Comparison of ENCODE assay signal across 21 cellular contexts in the genomic region with DNA sequence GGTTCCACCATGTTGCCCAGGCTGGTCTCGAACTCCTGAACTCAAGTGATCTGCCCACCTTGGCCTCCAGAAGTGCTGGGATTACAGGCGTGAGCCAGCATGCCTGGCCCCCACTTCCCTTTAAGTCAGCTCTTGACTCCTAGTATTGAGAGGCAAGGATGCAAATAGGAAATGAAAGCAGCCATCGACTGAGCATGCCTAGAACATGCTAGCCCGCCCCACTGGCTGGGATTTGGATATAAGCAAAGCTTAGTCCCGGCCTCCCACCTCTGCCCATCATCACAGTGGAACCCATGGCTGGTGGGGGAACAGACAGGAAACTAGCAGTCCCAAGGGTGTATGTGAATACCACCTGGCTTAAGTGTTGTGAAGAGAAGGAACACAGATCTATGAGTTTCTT. TPM values are rescaled to one million over a fixed set of nuclear protein-coding genes. Genes with fewer than 3 reads are reported as not detected.
DNase-seq lines count a peak whose midpoint lies in the region; ATAC-seq, FAIRE-seq and TF ChIP-seq lines count a peak whose summit lies in the region.
"Had no signal": no experiment of that assay in that cellular context is flagged by ENCODE, and none has a peak within 500 bp of the region (broad histone marks: within the 10 kb centered on the region; RNA-seq: fewer than 3 reads in every experiment).

No MANE protein-coding gene starts in this region.

- H3K9me3 ChIP-seq in DOHH2 (ENCODE audit: control insufficient read depth, insufficient read depth, low read length) (no peaks in the 10 kb centered on the region), K562 (replicated peaks; ENCODE audit: control insufficient read depth, insufficient read depth, low read depth, low read length) (no peaks in the 10 kb centered on the region)
- H3K9me3 ChIP-seq: SJSA1 had no signal

- no peak overlapping the region for H3K27ac ChIP-seq in DOHH2 (ENCODE audit: low read depth, low read length)
- H3K27ac ChIP-seq in K562 (ENCODE audit: extremely low read depth, low read depth, low read length) = no peak overlapping the region
- H3K27ac ChIP-seq: SJSA1 had no signal

- no peak for TF ChIP-seq POLR2A in K562 (conservative IDR thresholded peaks at IDR 0.05)

- no peaks in the 10 kb centered on the region for H3K9me2 ChIP-seq in DOHH2 (replicated peaks; ENCODE audit: control insufficient read depth, low read length)

- 51% methylated on average over 5 of the region's 5 CpGs for WGBS in K562 (ENCODE audit: insufficient coverage, low coverage, missing lambda C conversion rate)

- peaks cover 12% of the 10 kb centered on the region for H3K4me1 ChIP-seq in DOHH2 (ENCODE audit: control insufficient read depth, low read length)
- H3K4me1 ChIP-seq in K562 (replicated peaks in 1 of 2; ENCODE audit: control insufficient read depth in 2 of 2, insufficient read depth in 2 of 2, low read length in 2 of 2) = peaks cover 5 to 24% of the 10 kb centered on the region in 2 experiments; a peak in 4 of 5 replicates
- H3K4me1 ChIP-seq: SJSA1 had no signal

- peak overlapping the region; percentile 32 for H3K4me2 ChIP-seq in DOHH2 (ENCODE audit: low read length)
- no peak overlapping the region for H3K4me2 ChIP-seq in K562 (ENCODE audit: insufficient read depth, low read length)
- H3K4me2 ChIP-seq: smooth muscle cell had no signal

- TF ChIP-seq RAD21 in K562 (CRISPR knock-in tag; conservative IDR thresholded peaks at IDR 0.05 in 1 of 2, IDR thresholded peaks at IDR 0.05 in 1 of 2) = no peak

- TF ChIP-seq CTCF in DOHH2 (IDR thresholded peaks at IDR 0.05; ENCODE audit: low read depth, low read length, poor library complexity, severe bottlenecking) = no peak
- TF ChIP-seq CTCF in K562 (IDR thresholded peaks at IDR 0.05 in 2 of 3, conservative IDR thresholded peaks at IDR 0.05 in 1 of 3; ENCODE audit: insufficient read depth in 2 of 3, low read depth in 1 of 3, low read length in 3 of 3) = no peak

- DNase-seq in DMS153 (lab: John Stamatoyannopoulos, UW) (peak; percentile 14), DMS153 treated with DMSO at 0.1 percent for 48 hours (lab: John Stamatoyannopoulos, UW; ENCODE audit: unreplicated experiment) (no peak), NAMALWA (ENCODE audit: low spot score) (peak; percentile 33), K562 (ENCODE audit: extremely low read depth in 1 of 4, low spot score in 3 of 4) (no peak), NCI-H226 (no peak)
- DNase-seq: 8988T; activated CD4-positive, alpha-beta T cell treated with anti-CD3 and anti-CD28 coated beads, Interleukin-2, amount 10 ng/mL, durations not matched to agents 24 days and 14 days; activated naive CD4-positive, alpha-beta T cell treated with anti-CD3 and anti-CD28 coated beads, Interleukin-2, amount 50 U/mL, for 16 hours; AML-193; aorta; dermis blood vessel endothelial cell; HCEC 1CT; naive thymus-derived CD8-positive, alpha-beta T cell; NCI-H1105 treated with DMSO at 0.1 percent for 48 hours; stimulated activated naive CD8-positive, alpha-beta T cell treated with anti-CD3 and anti-CD28 coated beads, Interleukin-15, Interleukin-2, amounts not matched to agents 100 U/mL and 50 U/mL, for 24 hours had no signal

- no peaks in the 10 kb centered on the region for H3K27me3 ChIP-seq in DOHH2 (ENCODE audit: control insufficient read depth, low read length)
- H3K27me3 ChIP-seq in K562 (ENCODE audit: control insufficient read depth in 2 of 2, insufficient read depth in 2 of 2, low read length in 2 of 2) = no peaks in the 10 kb centered on the region

- in situ Hi-C loops in K562 (cut with MboI) = no loop called here

- ATAC-seq in K562 (peak; percentile 34), HG03097 (IDR thresholded peaks at IDR 0.05; ENCODE audit: low FRiP score, unreplicated experiment) (no peak), esophagus mucosa (no peak)
- ATAC-seq: naive thymus-derived CD8-positive, alpha-beta T cell; stimulated activated naive CD8-positive, alpha-beta T cell treated with anti-CD3 and anti-CD28 coated beads, Interleukin-15, Interleukin-2, amounts not matched to agents 100 U/mL and 50 U/mL, for 24 hours had no signal

- peaks cover 2% of the 10 kb centered on the region; the same call in 1 of the 2 replicates for H3F3A ChIP-seq in DOHH2 (ENCODE audit: control insufficient read depth, insufficient read depth)

- 0 out of 2 replicates have a peak overlapping the region, but pooled peaks have one; percentile 34 for H2AFZ ChIP-seq in K562 (ENCODE audit: low read depth, low read length)

- FAIRE-seq in K562 (lab: Jason Lieb, UNC) = no peak

- intact Hi-C loops in K562 (cut with micrococcal nuclease) = no loop called here

- no peaks in the 10 kb centered on the region for H3K9me1 ChIP-seq in K562 (ENCODE audit: control insufficient read depth, insufficient read depth, low read length)

- H3K9ac ChIP-seq in K562 (ENCODE audit: insufficient read depth in 1 of 2, low read depth in 2 of 2, low read length in 2 of 2) = peak overlapping the region in 1 of 2 experiments; percentile 14; a peak in 1 of 4 replicates

- H3K36me3 ChIP-seq in DOHH2 (ENCODE audit: control insufficient read depth, low read length) = no peaks in the 10 kb centered on the region
- H3K36me3 ChIP-seq in K562 (ENCODE audit: control insufficient read depth, insufficient read depth, low read length) = no peaks in the 10 kb centered on the region
- H3K36me3 ChIP-seq: SJSA1 had no signal

- H3K79me2 ChIP-seq in DOHH2 (ENCODE audit: control insufficient read depth, low read length) (no peaks in the 10 kb centered on the region), K562 (ENCODE audit: control insufficient read depth, insufficient read depth, low read length) (no peaks in the 10 kb centered on the region)

- BruUV-seq in K562 (replicated peaks; lab: Mats Ljungman, UMichigan) = no TSS peak

- H4K20me1 ChIP-seq in DOHH2 (ENCODE audit: control insufficient read depth, insufficient read depth, low read depth, low read length) (no peaks in the 10 kb centered on the region), K562 (replicated peaks; ENCODE audit: control insufficient read depth, insufficient read depth, low read length) (no peaks in the 10 kb centered on the region; the same call in 1 of the 2 replicates)

- TF ChIP-seq EP300 in K562 (IDR thresholded peaks at IDR 0.05; ENCODE audit: low read length) = no peak

- CTCF ChIA-PET in K562 (lab: Yijun Ruan, JAX; ENCODE audit: low intra/inter-chr PET ratio) = no interaction called here

- H3K4me3 ChIP-seq in DOHH2 (ENCODE audit: low read length) = no peak overlapping the region
- no peak overlapping the region for H3K4me3 ChIP-seq in K562
- H3K4me3 ChIP-seq: SJSA1, smooth muscle cell had no signal

- POLR2A ChIA-PET in K562 (lab: Yijun Ruan, JAX) = interaction anchor here (0.9 to 1.4 kb wide), 6 partner anchors 9 to 136 kb away, joined by 3 to 8 read pairs (median 6); no protein-coding TSS in a partner anchor

RNA-seq across cellular contexts. Expression of a gene that starts 10.5 kb away (rescaled TPM):
- total RNA-seq in K562 (2011; cell fraction: chromatin; rRNA removed; ENCODE audit: low replicate concordance) = 2.8 and 5.6 TPM in 2 replicates
- total RNA-seq in K562 (2011; cell fraction: nucleolus; rRNA removed) = 2.3 and 3.4 TPM in 2 replicates
- 2.1 TPM in 2 replicates for total RNA-seq in K562 (2011; cell fraction: nucleoplasm; rRNA removed)
- total RNA-seq in K562 (2014; rRNA removed) (0.37 and 0.73 TPM in 2 replicates), K562 (2014; rRNA removed; fragmentation: Illumina TruSeq; extraction: Trizol) (0.10 and 0.29 TPM in 2 replicates), K562 (2015; rRNA removed; fragmentation: Illumina TruSeq; extraction: Trizol) (0.22 and 0.53 TPM in 2 replicates), K562 (2021) (0.82 and 1.2 TPM in 2 replicates), esophagus mucosa (0.84 TPM)
- polyA plus RNA-seq in K562 (2011; rRNA removed) (0.29 and 0.73 TPM in 2 replicates), K562 (2014; fragmentation: Illumina TruSeq; extraction: Trizol) (0.29 and 0.31 TPM in 2 replicates), K562 (2014; fragmentation: Nextera tagmentation; extraction: Ambion mirVana) (not detected), K562 (2014; rRNA removed) (0.86 and 0.94 TPM in 2 replicates)
- polyA plus RNA-seq in K562 (2011; cell fraction: cytosol; rRNA removed) = 0.31 and 0.53 TPM in 2 replicates
- polyA plus RNA-seq in K562 (2011; cell fraction: nucleus; rRNA removed) = 2.2 and 3.2 TPM in 2 replicates
- 0.48 and 2.0 TPM in 2 replicates for polyA plus RNA-seq in K562 (2012)
- polyA minus RNA-seq in K562 (2011; rRNA and poly(A)+ RNA removed) = 0.14 and 0.27 TPM in 2 replicates
- 0.38 and 0.91 TPM in 2 replicates for polyA minus RNA-seq in K562 (2011; cell fraction: cytosol; rRNA and poly(A)+ RNA removed)
- polyA minus RNA-seq in K562 (2011; cell fraction: nucleus; rRNA and poly(A)+ RNA removed) = 0.78 and 0.81 TPM in 2 replicates
- total RNA-seq: activated CD4-positive, alpha-beta T cell treated with anti-CD3 and anti-CD28 coated beads, Interleukin-2, amount 10 ng/mL, durations not matched to agents 24 days and 14 days; dermis blood vessel endothelial cell; naive thymus-derived CD8-positive, alpha-beta T cell; osteoblast; SJSA1; smooth muscle cell had no signal
- polyA plus RNA-seq: naive thymus-derived CD8-positive, alpha-beta T cell had no signal

RNA-seq across cellular contexts. Expression of a gene that starts 33.3 kb away (rescaled TPM):
- 242 and 493 TPM in 2 replicates for total RNA-seq in K562 (2011; cell fraction: chromatin; rRNA removed; ENCODE audit: low replicate concordance)
- total RNA-seq in K562 (2011; cell fraction: nucleolus; rRNA removed) = 319 and 327 TPM in 2 replicates
- total RNA-seq in K562 (2011; cell fraction: nucleoplasm; rRNA removed) = 296 TPM in 2 replicates
- 77.9 and 94.5 TPM in 2 replicates for total RNA-seq in K562 (2014; rRNA removed)
- 45.3 and 45.6 TPM in 2 replicates for total RNA-seq in K562 (2014; rRNA removed; fragmentation: Illumina TruSeq; extraction: Trizol)
- total RNA-seq in K562 (2015; rRNA removed; fragmentation: Illumina TruSeq; extraction: Trizol) = 65.4 and 66.1 TPM in 2 replicates
- 94.1 and 104 TPM in 2 replicates for total RNA-seq in K562 (2021)
- polyA plus RNA-seq in K562 (2011; rRNA removed) = 47.6 and 56.6 TPM in 2 replicates
- polyA plus RNA-seq in K562 (2011; cell fraction: cytosol; rRNA removed) = 49.3 and 67.6 TPM in 2 replicates
- polyA plus RNA-seq in K562 (2011; cell fraction: nucleus; rRNA removed) = 62.6 and 87.9 TPM in 2 replicates
- polyA plus RNA-seq in K562 (2012) = 59.9 and 109 TPM in 2 replicates
- 62.6 and 78.7 TPM in 2 replicates for polyA plus RNA-seq in K562 (2014; fragmentation: Illumina TruSeq; extraction: Trizol)
- 1 to 10 TPM; 5.0 to 5.4 TPM for polyA plus RNA-seq in K562 (2014; fragmentation: Nextera tagmentation; extraction: Ambion mirVana)
- polyA plus RNA-seq in K562 (2014; rRNA removed) = 57.3 and 72.7 TPM in 2 replicates
- polyA minus RNA-seq in K562 (2011; rRNA and poly(A)+ RNA removed) = 103 and 105 TPM in 2 replicates
- polyA minus RNA-seq in K562 (2011; cell fraction: cytosol; rRNA and poly(A)+ RNA removed) = 72.6 and 84.0 TPM in 2 replicates
- polyA minus RNA-seq in K562 (2011; cell fraction: nucleus; rRNA and poly(A)+ RNA removed) = 87.4 and 136 TPM in 2 replicates
- total RNA-seq in esophagus mucosa = 21.3 TPM

RNA-seq across cellular contexts. Expression of a gene that starts 33.5 kb away (rescaled TPM):
- total RNA-seq in K562 (2011; cell fraction: chromatin; rRNA removed; ENCODE audit: low replicate concordance) = 146 and 184 TPM in 2 replicates
- total RNA-seq in K562 (2011; cell fraction: nucleolus; rRNA removed) = 89.9 and 94.4 TPM in 2 replicates
- 121 and 143 TPM in 2 replicates for total RNA-seq in K562 (2011; cell fraction: nucleoplasm; rRNA removed)
- 10.0 and 10.6 TPM in 2 replicates for total RNA-seq in K562 (2014; rRNA removed)
- total RNA-seq in K562 (2014; rRNA removed; fragmentation: Illumina TruSeq; extraction: Trizol) = 11.4 TPM in 2 replicates
- total RNA-seq in K562 (2015; rRNA removed; fragmentation: Illumina TruSeq; extraction: Trizol) = 13.6 and 13.9 TPM in 2 replicates
- total RNA-seq in K562 (2021) = 21.8 and 22.5 TPM in 2 replicates
- 13.6 and 22.6 TPM in 2 replicates for polyA plus RNA-seq in K562 (2011; rRNA removed)
- 10.5 and 18.0 TPM in 2 replicates for polyA plus RNA-seq in K562 (2011; cell fraction: cytosol; rRNA removed)
- 89.4 and 98.5 TPM in 2 replicates for polyA plus RNA-seq in K562 (2011; cell fraction: nucleus; rRNA removed)
- polyA plus RNA-seq in K562 (2012) = 16.6 and 16.7 TPM in 2 replicates
- 18.3 and 20.9 TPM in 2 replicates for polyA plus RNA-seq in K562 (2014; fragmentation: Illumina TruSeq; extraction: Trizol)
- polyA plus RNA-seq in K562 (2014; fragmentation: Nextera tagmentation; extraction: Ambion mirVana) = 1 to 10 TPM; 2.0 to 3.1 TPM
- 21.5 and 23.1 TPM in 2 replicates for polyA plus RNA-seq in K562 (2014; rRNA removed)
- 19.0 and 22.2 TPM in 2 replicates for polyA minus RNA-seq in K562 (2011; rRNA and poly(A)+ RNA removed)
- 10.5 and 10.8 TPM in 2 replicates for polyA minus RNA-seq in K562 (2011; cell fraction: cytosol; rRNA and poly(A)+ RNA removed)
- 18.2 and 38.1 TPM in 2 replicates for polyA minus RNA-seq in K562 (2011; cell fraction: nucleus; rRNA and poly(A)+ RNA removed)
- total RNA-seq in esophagus mucosa = 6.9 TPM

RNA-seq across cellular contexts. Expression of a gene that starts 36.5 kb away (rescaled TPM):
- 54.8 and 123 TPM in 2 replicates for total RNA-seq in K562 (2011; cell fraction: chromatin; rRNA removed; ENCODE audit: low replicate concordance)
- 175 TPM in 2 replicates for total RNA-seq in K562 (2011; cell fraction: nucleolus; rRNA removed)
- 116 and 126 TPM in 2 replicates for total RNA-seq in K562 (2011; cell fraction: nucleoplasm; rRNA removed)
- 89.3 and 118 TPM in 2 replicates for total RNA-seq in K562 (2014; rRNA removed)
- total RNA-seq in K562 (2014; rRNA removed; fragmentation: Illumina TruSeq; extraction: Trizol) = 15.5 and 26.8 TPM in 2 replicates
- 53.7 and 57.5 TPM in 2 replicates for total RNA-seq in K562 (2015; rRNA removed; fragmentation: Illumina TruSeq; extraction: Trizol)
- 81.6 and 85.8 TPM in 2 replicates for total RNA-seq in K562 (2021)
- polyA plus RNA-seq in K562 (2011; rRNA removed) = 48.5 and 76.2 TPM in 2 replicates
- polyA plus RNA-seq in K562 (2011; cell fraction: cytosol; rRNA removed) = 121 and 255 TPM in 2 replicates
- 125 and 161 TPM in 2 replicates for polyA plus RNA-seq in K562 (2011; cell fraction: nucleus; rRNA removed)
- polyA plus RNA-seq in K562 (2012) = 83.4 and 188 TPM in 2 replicates
- 81.4 and 99.0 TPM in 2 replicates for polyA plus RNA-seq in K562 (2014; fragmentation: Illumina TruSeq; extraction: Trizol)
- polyA plus RNA-seq in K562 (2014; fragmentation: Nextera tagmentation; extraction: Ambion mirVana) = 10 to 100 TPM; 31.4 to 51.5 TPM
- 105 TPM in 2 replicates for polyA plus RNA-seq in K562 (2014; rRNA removed)
- 17.2 and 22.0 TPM in 2 replicates for polyA minus RNA-seq in K562 (2011; rRNA and poly(A)+ RNA removed)
- polyA minus RNA-seq in K562 (2011; cell fraction: cytosol; rRNA and poly(A)+ RNA removed) = 47.0 and 66.3 TPM in 2 replicates
- 18.8 and 20.9 TPM in 2 replicates for polyA minus RNA-seq in K562 (2011; cell fraction: nucleus; rRNA and poly(A)+ RNA removed)
- 50.4 TPM for total RNA-seq in esophagus mucosa

Comparison
In these comparisons a context has a peak if more than half of its experiments do, and no peak if none do; other contexts are left out.
1. DNase-seq: peak in DMS153 (single experiment) and NAMALWA (single experiment); none in DMS153 treated with DMSO at 0.1 percent for 48 hours (single experiment), K562 (0 of 4) and NCI-H226 (single experiment).